Comparison of ENCODE assay signal across 8 cellular contexts in the genomic region with DNA sequence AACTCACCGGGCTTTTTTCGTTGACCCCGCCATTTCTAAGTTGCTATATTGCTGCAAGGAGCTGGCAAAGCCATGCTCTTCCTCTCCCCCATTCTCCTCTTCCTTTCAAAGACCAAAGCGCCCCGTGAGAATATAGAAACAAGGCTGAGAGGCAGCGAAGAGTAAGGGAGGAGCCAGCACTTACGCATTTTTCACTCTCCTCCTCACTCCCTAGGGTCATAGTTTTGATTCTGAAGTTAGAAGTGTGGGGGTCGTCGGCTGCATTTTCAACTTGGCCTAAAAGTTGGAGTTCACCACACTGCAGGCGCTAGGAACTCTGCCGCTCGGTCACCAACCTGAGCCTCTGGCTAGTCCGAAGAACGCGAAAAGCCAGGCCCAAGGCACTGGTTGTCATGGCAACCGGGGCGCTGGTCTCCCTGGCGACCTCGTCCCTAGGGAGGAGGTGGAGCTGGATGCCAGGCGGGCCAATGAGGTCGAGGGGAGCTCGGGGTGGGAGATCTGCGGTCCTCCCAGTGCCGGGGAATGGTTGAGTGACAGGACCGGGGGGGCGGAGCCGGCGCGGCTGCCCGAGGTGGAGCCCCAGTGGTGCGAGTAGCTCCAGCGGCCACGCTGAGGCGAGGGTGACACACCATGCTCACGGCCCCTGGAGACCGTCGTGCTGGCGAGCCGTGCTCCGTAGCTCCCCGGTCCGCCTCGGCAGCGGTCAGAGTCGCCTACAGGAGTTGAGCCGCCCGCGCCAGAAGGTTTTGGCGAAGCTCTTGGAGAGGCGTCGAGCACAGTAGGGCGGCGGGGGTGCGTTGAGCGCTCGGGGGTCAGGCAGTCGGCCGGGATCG. TPM values are rescaled to one million over a fixed set of nuclear protein-coding genes. Genes with fewer than 3 reads are reported as not detected.
DNase-seq lines count a peak whose midpoint lies in the region; ATAC-seq and TF ChIP-seq lines count a peak whose summit lies in the region.

A gene with protein sequence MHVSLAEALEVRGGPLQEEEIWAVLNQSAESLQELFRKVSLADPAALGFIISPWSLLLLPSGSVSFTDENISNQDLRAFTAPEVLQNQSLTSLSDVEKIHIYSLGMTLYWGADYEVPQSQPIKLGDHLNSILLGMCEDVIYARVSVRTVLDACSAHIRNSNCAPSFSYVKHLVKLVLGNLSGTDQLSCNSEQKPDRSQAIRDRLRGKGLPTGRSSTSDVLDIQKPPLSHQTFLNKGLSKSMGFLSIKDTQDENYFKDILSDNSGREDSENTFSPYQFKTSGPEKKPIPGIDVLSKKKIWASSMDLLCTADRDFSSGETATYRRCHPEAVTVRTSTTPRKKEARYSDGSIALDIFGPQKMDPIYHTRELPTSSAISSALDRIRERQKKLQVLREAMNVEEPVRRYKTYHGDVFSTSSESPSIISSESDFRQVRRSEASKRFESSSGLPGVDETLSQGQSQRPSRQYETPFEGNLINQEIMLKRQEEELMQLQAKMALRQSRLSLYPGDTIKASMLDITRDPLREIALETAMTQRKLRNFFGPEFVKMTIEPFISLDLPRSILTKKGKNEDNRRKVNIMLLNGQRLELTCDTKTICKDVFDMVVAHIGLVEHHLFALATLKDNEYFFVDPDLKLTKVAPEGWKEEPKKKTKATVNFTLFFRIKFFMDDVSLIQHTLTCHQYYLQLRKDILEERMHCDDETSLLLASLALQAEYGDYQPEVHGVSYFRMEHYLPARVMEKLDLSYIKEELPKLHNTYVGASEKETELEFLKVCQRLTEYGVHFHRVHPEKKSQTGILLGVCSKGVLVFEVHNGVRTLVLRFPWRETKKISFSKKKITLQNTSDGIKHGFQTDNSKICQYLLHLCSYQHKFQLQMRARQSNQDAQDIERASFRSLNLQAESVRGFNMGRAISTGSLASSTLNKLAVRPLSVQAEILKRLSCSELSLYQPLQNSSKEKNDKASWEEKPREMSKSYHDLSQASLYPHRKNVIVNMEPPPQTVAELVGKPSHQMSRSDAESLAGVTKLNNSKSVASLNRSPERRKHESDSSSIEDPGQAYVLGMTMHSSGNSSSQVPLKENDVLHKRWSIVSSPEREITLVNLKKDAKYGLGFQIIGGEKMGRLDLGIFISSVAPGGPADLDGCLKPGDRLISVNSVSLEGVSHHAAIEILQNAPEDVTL (N-terminal part only) (plus strand): TSS at position 590 of the 833 bp plus-strand sequence. CDS start 40,942 bp downstream, outside the sequence.

- no peaks in the 10 kb centered on the region for H3K36me3 ChIP-seq in CD8-positive, alpha-beta memory T cell (ENCODE audit: insufficient read depth, low read length)
- no peaks in the 10 kb centered on the region for H3K36me3 ChIP-seq in OCI-LY1 (ENCODE audit: insufficient read depth, low read length)
- H3K36me3 ChIP-seq in esophagus squamous epithelium: no peaks in the 10 kb centered on the region
- no peaks in the 10 kb centered on the region for H3K36me3 ChIP-seq in mucosa of stomach (ENCODE audit: control insufficient read depth, insufficient read depth, low read length)

- peaks cover 5% of the 10 kb centered on the region for H3K27me3 ChIP-seq in CD8-positive, alpha-beta memory T cell (ENCODE audit: insufficient read depth, low read length, poor library complexity, severe bottlenecking)
- H3K27me3 ChIP-seq in OCI-LY1 (ENCODE audit: insufficient read depth, low read length) (no peaks in the 10 kb centered on the region), esophagus squamous epithelium (peaks cover 0 to 9% (median 0%) of the 10 kb centered on the region in 4 donors), mucosa of stomach (ENCODE audit: control insufficient read depth, insufficient read depth, low read length) (peaks cover 11% of the 10 kb centered on the region)

- POLR2A ChIA-PET in CD8-positive, alpha-beta memory T cell (lab: Charles Lee): no interaction called here

- no peaks in the 10 kb centered on the region for H3K36me3 Mint-ChIP-seq in CD8-positive, alpha-beta memory T cell
- no peaks in the 10 kb centered on the region for H3K36me3 Mint-ChIP-seq in activated T-cell treated with anti-CD3 and anti-CD28 coated beads, Interleukin-2, amount 50 U/mL, for 4 hours (ENCODE audit: insufficient read depth)

- TF ChIP-seq POLR2A in esophagus squamous epithelium (IDR thresholded peaks at IDR 0.05): peak in 3 of 4 donors; percentile 32 to 93 (median 78)

- no peaks in the 10 kb centered on the region for H3F3A ChIP-seq in OCI-LY1 (ENCODE audit: insufficient read depth, low read length)

- H3K27me3 Mint-ChIP-seq in CD8-positive, alpha-beta memory T cell: peaks cover 5 to 49% of the 10 kb centered on the region in 2 donors
- peaks cover 41% of the 10 kb centered on the region for H3K27me3 Mint-ChIP-seq in activated T-cell treated with anti-CD3 and anti-CD28 coated beads, Interleukin-2, amount 50 U/mL, for 4 hours (ENCODE audit: low read depth)

- no peaks in the 10 kb centered on the region for H3K9me2 ChIP-seq in OCI-LY1 (ENCODE audit: low read depth, low read length)

- peak within 1 kb of the TSS in 7 of 8 donors; percentile 36 to 77 (median 68) for H3K27ac Mint-ChIP-seq in CD8-positive, alpha-beta memory T cell

- H3K9ac ChIP-seq in OCI-LY1 (ENCODE audit: low read length): no peak within 1 kb of the TSS
- H3K9ac ChIP-seq in mucosa of stomach (ENCODE audit: low read length): peak within 1 kb of the TSS; percentile 46

- no peak for TF ChIP-seq CTCF in OCI-LY1 (IDR thresholded peaks at IDR 0.05; ENCODE audit: low read length)
- TF ChIP-seq CTCF in esophagus squamous epithelium (IDR thresholded peaks at IDR 0.05): peak in 1 of 6 experiments; percentile 5

- peak within 1 kb of the TSS; percentile 68 for H3K4me2 ChIP-seq in OCI-LY1 (ENCODE audit: low read length)

- peak; percentile 98 for ATAC-seq in GM19468 (IDR thresholded peaks at IDR 0.05; ENCODE audit: extremely low read depth, unreplicated experiment)
- peak; percentile 90 to 92 for ATAC-seq in activated T-cell treated with anti-CD3 and anti-CD28 coated beads, Interleukin-2, amount 50 U/mL, for 4 hours

- no peak within 1 kb of the TSS for H3K27ac ChIP-seq in CD8-positive, alpha-beta memory T cell (ENCODE audit: low read depth, low read length)
- H3K27ac ChIP-seq in OCI-LY1 (ENCODE audit: low read depth, low read length, poor library complexity, severe bottlenecking) (no peak within 1 kb of the TSS), esophagus squamous epithelium (peak within 1 kb of the TSS; percentile 93 to 95 (median 94))

- CTCF ChIA-PET in CD8-positive, alpha-beta memory T cell (lab: Charles Lee): no interaction called here

- peaks cover 0 to 5% (median 0%) of the 10 kb centered on the region in 5 donors for H3K9me3 Mint-ChIP-seq in CD8-positive, alpha-beta memory T cell
- H3K9me3 Mint-ChIP-seq in activated T-cell treated with anti-CD3 and anti-CD28 coated beads, Interleukin-2, amount 50 U/mL, for 4 hours: no peaks in the 10 kb centered on the region

- no peaks in the 10 kb centered on the region for H4K20me1 ChIP-seq in OCI-LY1 (ENCODE audit: insufficient read depth, low read length)

- WGBS in esophagus squamous epithelium, 2 donors: 4 to 8% methylated on average over 9 to 19 of the region's 59 CpGs

- peak in 4 of 5 donors; percentile 36 to 69 (median 50) for DNase-seq in CD8-positive, alpha-beta memory T cell
- DNase-seq in HPDE6-E6E7 (ENCODE audit: extremely low spot score) (peak; percentile 96), esophagus squamous epithelium (lab: John Stamatoyannopoulos, UW) (peak; percentile 45)
- peak; percentile 57 for DNase-seq in activated T-cell treated with anti-CD3 and anti-CD28 coated beads, Interleukin-2, amount 50 U/mL, for 4 hours
- peak; percentile 5 to 46 for DNase-seq in stimulated activated CD8-positive, alpha-beta memory T cell treated with anti-CD3 and anti-CD28 coated beads, Interleukin-7, amount 100 ng/mL, for 4 hours (ENCODE audit: low read depth in 2 of 2)

- intact Hi-C loops in esophagus squamous epithelium (cut with DNase I): no loop called here

- peak within 1 kb of the TSS; percentile 60 to 90 (median 82) for H3K4me3 Mint-ChIP-seq in CD8-positive, alpha-beta memory T cell
- H3K4me3 Mint-ChIP-seq in activated T-cell treated with anti-CD3 and anti-CD28 coated beads, Interleukin-2, amount 50 U/mL, for 4 hours: peak within 1 kb of the TSS; percentile 77

- H3K79me2 ChIP-seq in OCI-LY1 (ENCODE audit: insufficient read depth, low read length): no peaks in the 10 kb centered on the region

- no peaks in the 10 kb centered on the region for H3K4me1 ChIP-seq in CD8-positive, alpha-beta memory T cell (ENCODE audit: insufficient read depth, low read length)
- H3K4me1 ChIP-seq in OCI-LY1 (ENCODE audit: insufficient read depth, low read length, severe bottlenecking): peaks cover 13% of the 10 kb centered on the region
- peaks cover 7 to 62% (median 19%) of the 10 kb centered on the region in 3 donors for H3K4me1 ChIP-seq in esophagus squamous epithelium
- H3K4me1 ChIP-seq in mucosa of stomach (ENCODE audit: control insufficient read depth, insufficient read depth, low read length): peaks cover 9% of the 10 kb centered on the region

- peaks cover 11 to 16% (median 15%) of the 10 kb centered on the region in 3 donors for H3K4me1 Mint-ChIP-seq in CD8-positive, alpha-beta memory T cell
- H3K4me1 Mint-ChIP-seq in activated T-cell treated with anti-CD3 and anti-CD28 coated beads, Interleukin-2, amount 50 U/mL, for 4 hours (ENCODE audit: low read depth): peaks cover 17% of the 10 kb centered on the region

- H3K4me3 ChIP-seq in CD8-positive, alpha-beta memory T cell (ENCODE audit: low read length): no peak within 1 kb of the TSS
- H3K4me3 ChIP-seq in OCI-LY1 (ENCODE audit: low read depth, low read length, poor library complexity, severe bottlenecking) (peak within 1 kb of the TSS; percentile 51), esophagus squamous epithelium (peak within 1 kb of the TSS; percentile 71 to 88 (median 82)), mucosa of stomach (ENCODE audit: low read length) (peak within 1 kb of the TSS; percentile 60)

- no peak within 1 kb of the TSS for H2AFZ ChIP-seq in OCI-LY1 (ENCODE audit: low read length)

- no peaks in the 10 kb centered on the region for H3K9me3 ChIP-seq in CD8-positive, alpha-beta memory T cell (ENCODE audit: low read length)
- H3K9me3 ChIP-seq in OCI-LY1 (ENCODE audit: low read length) (no peaks in the 10 kb centered on the region), esophagus squamous epithelium (no peaks in the 10 kb centered on the region), mucosa of stomach (ENCODE audit: control insufficient read depth, low read length) (no peaks in the 10 kb centered on the region)

RNA-seq across cellular contexts. Expression of the gene that starts here (rescaled TPM):
- total RNA-seq in CD8-positive, alpha-beta memory T cell: under 1 TPM; 0.07 to 0.53 TPM
- 1.3 TPM for polyA plus RNA-seq in CD8-positive, alpha-beta memory T cell
- total RNA-seq in activated T-cell treated with anti-CD3 and anti-CD28 coated beads, Interleukin-2, amount 50 U/mL, for 4 hours: 1 to 10 TPM in 1 of 3 donors, under 1 TPM in 2; 0.89 to 2.2 (median 0.92) TPM
- total RNA-seq in esophagus squamous epithelium: 10 to 100 TPM; 44.8 to 94.9 (median 66.7) TPM

Comparison
In these comparisons a context has a peak if more than half of its experiments do, and no peak if none do; other contexts are left out.
1. RNA of the gene that starts here (total RNA-seq): 44.8 to 94.9 TPM in esophagus squamous epithelium; 0.89 to 2.2 TPM in activated T-cell treated with anti-CD3 and anti-CD28 coated beads, Interleukin-2, amount 50 U/mL, for 4 hours and 0.07 to 0.53 TPM in CD8-positive, alpha-beta memory T cell; every median in the first group is over 10 times any median in the second.
2. DNase-seq: peak in every context shown above with its lines; median percentile 96 in HPDE6-E6E7; 57 in activated T-cell treated with anti-CD3 and anti-CD28 coated beads, Interleukin-2, amount 50 U/mL, for 4 hours; 50 in CD8-positive, alpha-beta memory T cell; 45 in esophagus squamous epithelium; 26 in stimulated activated CD8-positive, alpha-beta memory T cell treated with anti-CD3 and anti-CD28 coated beads, Interleukin-7, amount 100 ng/mL, for 4 hours.
3. H3K27ac ChIP-seq: peak in esophagus squamous epithelium (4 of 4); none in CD8-positive, alpha-beta memory T cell (single experiment) and OCI-LY1 (single experiment).